ENCODE assay signal across 3 cellular contexts in the genomic region with DNA sequence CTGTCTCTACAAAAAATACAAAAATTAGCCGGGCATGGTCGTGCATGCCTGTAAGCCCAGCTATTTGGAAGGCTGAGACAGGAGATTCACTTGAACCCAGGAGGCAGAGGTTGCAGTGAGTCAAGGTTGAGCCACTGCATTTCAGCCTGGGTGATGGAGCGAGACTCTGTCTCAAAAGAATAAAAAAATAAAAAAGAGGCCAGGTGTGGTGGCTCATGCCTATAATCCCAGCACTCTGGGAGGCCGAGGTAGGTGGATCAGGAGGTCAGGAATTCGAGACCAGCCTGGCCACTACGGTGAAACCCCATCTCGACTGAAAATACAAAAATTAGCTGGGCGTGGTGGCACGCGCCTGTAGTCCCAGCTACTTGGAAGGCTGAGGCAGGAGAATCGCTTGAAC. TPM values are rescaled to one million over a fixed set of nuclear protein-coding genes. Genes with fewer than 3 reads are reported as not detected.
"Had no signal": no experiment of that assay in that cellular context is flagged by ENCODE, and none has a peak within 500 bp of the region (broad histone marks: within the 10 kb centered on the region; RNA-seq: fewer than 3 reads in every experiment).

No MANE protein-coding gene starts in this region.

RNA-seq across cellular contexts. Expression of gene HSH2D, which starts 56.1 kb away (rescaled TPM):
- total RNA-seq: gastrocnemius medialis, lung microvascular endothelial cell, occipital lobe had no signal
